ENCODE assay signal across 16 cellular contexts in genomic region chr11:1503708-1504104, GRCh38. TPM values are rescaled to one million over a fixed set of nuclear protein-coding genes. Genes with fewer than 3 reads are reported as not detected.
A peak's percentile ranks its signal among the peaks of the same experiment; 100 is the strongest.
DNase-seq lines count a peak whose midpoint lies in the region; ATAC-seq, FAIRE-seq and TF ChIP-seq lines count a peak whose summit lies in the region.
"Had no signal": no experiment of that assay in that cellular context is flagged by ENCODE, and none has a peak within 500 bp of the region (broad histone marks: within the 10 kb centered on the region; RNA-seq: fewer than 3 reads in every experiment).

No MANE protein-coding gene starts in this region.

- no peak overlapping the region for H3K4me3 Mint-ChIP-seq in central memory CD8-positive, alpha-beta T cell
- H3K4me3 Mint-ChIP-seq in type B pancreatic cell = no peak overlapping the region
- H3K4me3 Mint-ChIP-seq: T-helper 1 cell treated with Interleukin-12 subunit alpha and Interleukin-12 subunit beta and Interleukin-4 antibody, amounts not matched to agents 30 μg/mL and 1 μg/mL, for 36 hours had no signal

- peaks cover 7% of the 10 kb centered on the region for H3K36me3 Mint-ChIP-seq in central memory CD8-positive, alpha-beta T cell (ENCODE audit: insufficient read depth)
- H3K36me3 Mint-ChIP-seq in type B pancreatic cell = peaks cover 8% of the 10 kb centered on the region

- H3K27me3 Mint-ChIP-seq in central memory CD8-positive, alpha-beta T cell = no peaks in the 10 kb centered on the region
- no peaks in the 10 kb centered on the region for H3K27me3 Mint-ChIP-seq in type B pancreatic cell
- H3K27me3 Mint-ChIP-seq: progenitor cell of endocrine pancreas had no signal

- ATAC-seq in central memory CD8-positive, alpha-beta T cell (replicated peaks; ENCODE audit: extremely low read depth, poor library complexity, severe bottlenecking) = no peak

- H3K9me3 ChIP-seq in right atrium auricular region = no peaks in the 10 kb centered on the region
- H3K9me3 ChIP-seq in prostate gland = no peaks in the 10 kb centered on the region

- H3K4me1 ChIP-seq in right atrium auricular region (peaks cover 0 to 84% of the 10 kb centered on the region in 2 donors), prostate gland (replicated peaks) (peaks cover 36% of the 10 kb centered on the region)

- H3K4me3 ChIP-seq in AG10803 (ENCODE audit: low read length) = no peak overlapping the region
- no peak overlapping the region for H3K4me3 ChIP-seq in right atrium auricular region
- no peak overlapping the region for H3K4me3 ChIP-seq in prostate gland

- H3K4me1 Mint-ChIP-seq in central memory CD8-positive, alpha-beta T cell = peaks cover 56% of the 10 kb centered on the region
- peaks cover 18% of the 10 kb centered on the region for H3K4me1 Mint-ChIP-seq in type B pancreatic cell (ENCODE audit: unreplicated experiment)

- WGBS in prostate gland = 67% methylated on average over 14 of the region's 14 CpGs

- H3K27me3 ChIP-seq in right atrium auricular region (no peaks in the 10 kb centered on the region), prostate gland (replicated peaks; ENCODE audit: insufficient read depth) (no peaks in the 10 kb centered on the region)
- H3K27me3 ChIP-seq: dorsolateral prefrontal cortex had no signal

- TF ChIP-seq POLR2A in prostate gland (IDR thresholded peaks at IDR 0.05) (no peak), GM12891 (IDR thresholded peaks at IDR 0.05; ENCODE audit: low read depth, low read length) (no peak)

- DNase-seq in AG10803 (ENCODE audit: low read depth) (peak; percentile 8), right atrium auricular region (ENCODE audit: low spot score) (no peak), prostate gland (ENCODE audit: low spot score) (peak; percentile 51), GM12891 (ENCODE audit: insufficient read length, low spot score) (no peak), germinal center (ENCODE audit: low spot score) (no peak), type B pancreatic cell (ENCODE audit: extremely low spot score, unreplicated experiment) (no peak), AG08396 (ENCODE audit: low spot score) (no peak)
- DNase-seq in central memory CD8-positive, alpha-beta T cell (ENCODE audit: low spot score in 2 of 2) = no peak
- DNase-seq: activated CD4-positive, alpha-beta T cell treated with anti-CD3 and anti-CD28 coated beads for 4 hours; NCI-H526; stimulated activated CD4-positive, alpha-beta T cell treated with anti-CD3 and anti-CD28 coated beads, Interleukin-2, amount 100 ng/mL, for 24 hours had no signal

- H3K27ac ChIP-seq in right atrium auricular region = peak overlapping the region; percentile 41 to 64
- peak overlapping the region; percentile 64 to 75 for H3K27ac ChIP-seq in prostate gland

- intact Hi-C loops in prostate gland (cut with DNase I) = no loop called here

- no peak for FAIRE-seq in GM12891 (lab: Jason Lieb, UNC)
- FAIRE-seq: A204.1, RCC 7860 had no signal

- H3K27ac Mint-ChIP-seq in central memory CD8-positive, alpha-beta T cell (ENCODE audit: low read depth) = peak overlapping the region; percentile 78
- no peak overlapping the region for H3K27ac Mint-ChIP-seq in type B pancreatic cell
- H3K27ac Mint-ChIP-seq: T-helper 1 cell treated with Interleukin-12 subunit alpha and Interleukin-12 subunit beta and Interleukin-4 antibody, amounts not matched to agents 30 μg/mL and 1 μg/mL, for 36 hours had no signal

- no peaks in the 10 kb centered on the region for H3K9me3 Mint-ChIP-seq in central memory CD8-positive, alpha-beta T cell
- H3K9me3 Mint-ChIP-seq in type B pancreatic cell = no peaks in the 10 kb centered on the region
- H3K9me3 Mint-ChIP-seq: T-helper 1 cell treated with Interleukin-12 subunit alpha and Interleukin-12 subunit beta and Interleukin-4 antibody, amounts not matched to agents 30 μg/mL and 1 μg/mL, for 36 hours had no signal

- TF ChIP-seq CTCF in AG10803 (conservative IDR thresholded peaks at IDR 0.05; ENCODE audit: low read length) = no peak
- no peak for TF ChIP-seq CTCF in right atrium auricular region (IDR thresholded peaks at IDR 0.05)
- no peak for TF ChIP-seq CTCF in prostate gland (IDR thresholded peaks at IDR 0.05)
- TF ChIP-seq CTCF in type B pancreatic cell (conservative IDR thresholded peaks at IDR 0.05) = no peak

- H3K36me3 ChIP-seq in right atrium auricular region = no peaks in the 10 kb centered on the region
- no peaks in the 10 kb centered on the region for H3K36me3 ChIP-seq in prostate gland

TF ChIP-seq in GM12891, 5 proteins besides CTCF, POLR2A, EP300 and RAD21:
- TF ChIP-seq SPI1 (IDR thresholded peaks at IDR 0.05; ENCODE audit: low read depth, low read length) (no peak), PAX5 (IDR thresholded peaks at IDR 0.05; ENCODE audit: insufficient read depth, low read length, severe bottlenecking) (no peak), TAF1 (IDR thresholded peaks at IDR 0.05; ENCODE audit: low read depth, low read length) (no peak), POU2F2 (IDR thresholded peaks at IDR 0.05; ENCODE audit: low read depth, low read length) (no peak), POLR2AphosphoS5 (IDR thresholded peaks at IDR 0.05; ENCODE audit: low read depth, low read length) (no peak)

RNA-seq across cellular contexts. Expression of gene MOB2, which starts 17.1 kb away (rescaled TPM):
- total RNA-seq in right atrium auricular region (10 to 100 TPM; 22.0 to 27.9 TPM), prostate gland (10 to 100 TPM; 39.3 to 46.5 TPM), type B pancreatic cell (ENCODE audit: low replicate concordance) (39.6 and 46.8 TPM in 2 replicates)
- polyA plus RNA-seq in GM12891 (2012; ENCODE audit: low read depth, missing spikeins) = 14.4 TPM

Comparison
In these comparisons a context has a peak if more than half of its experiments do, and no peak if none do; other contexts are left out.
1. DNase-seq: peak in AG10803 (single experiment) and prostate gland (single experiment); none in central memory CD8-positive, alpha-beta T cell (0 of 2), right atrium auricular region (single experiment), GM12891 (single experiment), germinal center (single experiment), type B pancreatic cell (single experiment) and AG08396 (single experiment).